Comparison of ENCODE assay signal across 9 cellular contexts in genomic region chr13:97142452-97142851, GRCh38.
DNase-seq lines count a peak whose midpoint lies in the region; ATAC-seq, FAIRE-seq and TF ChIP-seq lines count a peak whose summit lies in the region.
"Had no signal": no experiment of that assay in that cellular context is flagged by ENCODE, and none has a peak within 500 bp of the region (broad histone marks: within the 10 kb centered on the region; RNA-seq: fewer than 3 reads in every experiment).

No MANE protein-coding gene starts in this region.

- H3K9me3 ChIP-seq in T-helper 17 cell (ENCODE audit: control insufficient read depth, low read length, poor library complexity, severe bottlenecking): no peaks in the 10 kb centered on the region
- no peaks in the 10 kb centered on the region for H3K9me3 ChIP-seq in kidney (ENCODE audit: control insufficient read depth in 1 of 2, low read length in 2 of 2)
- H3K9me3 ChIP-seq in stomach smooth muscle (ENCODE audit: control insufficient read depth in 2 of 2, low read length in 2 of 2): no peaks in the 10 kb centered on the region

- H3K36me3 Mint-ChIP-seq in T-helper 17 cell (ENCODE audit: low read depth): no peaks in the 10 kb centered on the region

- no peak for FAIRE-seq in kidney (lab: Jason Lieb, UNC)
- FAIRE-seq: A204.1 had no signal

- TF ChIP-seq CTCF in kidney (IDR thresholded peaks at IDR 0.05; ENCODE audit: borderline replicate concordance, extremely low read depth, insufficient read depth): no peak

- intact Hi-C loops in kidney (cut with DNase I): no loop called here

- H3K4me1 ChIP-seq in kidney (ENCODE audit: control insufficient read depth in 1 of 2, insufficient read depth in 1 of 2, low read depth in 1 of 2, low read length in 2 of 2) (peaks cover 3 to 7% of the 10 kb centered on the region in 2 donors), stomach smooth muscle (ENCODE audit: control insufficient read depth, insufficient read depth, low read length) (peaks cover 8% of the 10 kb centered on the region)

- no peaks in the 10 kb centered on the region for H3K27me3 ChIP-seq in stomach smooth muscle (ENCODE audit: control insufficient read depth in 1 of 2, insufficient read depth in 2 of 2, low read length in 2 of 2)

- H3K9ac ChIP-seq in kidney (ENCODE audit: low read length in 2 of 2) (peak overlapping the region in 1 of 2 donors; percentile 14), stomach smooth muscle (ENCODE audit: low read length in 2 of 2) (no peak overlapping the region)

- H3K27ac ChIP-seq in kidney (ENCODE audit: low read depth in 2 of 2, low read length in 2 of 2): no peak overlapping the region
- no peak overlapping the region for H3K27ac ChIP-seq in stomach smooth muscle (ENCODE audit: low read length)

- H3K4me3 ChIP-seq in kidney (ENCODE audit: low read length in 2 of 2): peak overlapping the region; percentile 53 to 76
- H3K4me3 ChIP-seq in stomach smooth muscle (ENCODE audit: low read length in 2 of 2): peak overlapping the region; percentile 10 to 41

- no peak overlapping the region for H3K27ac Mint-ChIP-seq in T-helper 17 cell

- H3K36me3 ChIP-seq in kidney (ENCODE audit: control insufficient read depth in 1 of 2, insufficient read depth in 2 of 2, low read length in 2 of 2) (no peaks in the 10 kb centered on the region), stomach smooth muscle (ENCODE audit: control insufficient read depth in 2 of 2, insufficient read depth in 2 of 2, low read length in 2 of 2) (no peaks in the 10 kb centered on the region)

- H3K27me3 Mint-ChIP-seq in T-helper 17 cell: peaks cover 44% of the 10 kb centered on the region

- H3K4me1 Mint-ChIP-seq in T-helper 17 cell: peaks cover 10% of the 10 kb centered on the region

- DNase-seq in DMS153 treated with DMSO at 0.1 percent for 48 hours (lab: John Stamatoyannopoulos, UW; ENCODE audit: unreplicated experiment) (peak; percentile 12), DMS153 (lab: John Stamatoyannopoulos, UW) (no peak), T-helper 17 cell (no peak), kidney (no peak), NCI-H2081 treated with DMSO at 0.1 percent for 48 hours (lab: John Stamatoyannopoulos, UW) (no peak), NCI-H2029 treated with DMSO at 0.1 percent for 48 hours (lab: John Stamatoyannopoulos, UW) (no peak)
- no peak for DNase-seq in activated effector memory CD4-positive, alpha-beta T cell treated with anti-CD3 and anti-CD28 coated beads, Interleukin-2, amount 50 U/mL, for 16 hours

- peak overlapping the region; percentile 59 for H3K4me3 Mint-ChIP-seq in T-helper 17 cell

- no peak for ATAC-seq in T-helper 17 cell
